1 cellular context compared by ENCODE assay signal in the genomic region with DNA sequence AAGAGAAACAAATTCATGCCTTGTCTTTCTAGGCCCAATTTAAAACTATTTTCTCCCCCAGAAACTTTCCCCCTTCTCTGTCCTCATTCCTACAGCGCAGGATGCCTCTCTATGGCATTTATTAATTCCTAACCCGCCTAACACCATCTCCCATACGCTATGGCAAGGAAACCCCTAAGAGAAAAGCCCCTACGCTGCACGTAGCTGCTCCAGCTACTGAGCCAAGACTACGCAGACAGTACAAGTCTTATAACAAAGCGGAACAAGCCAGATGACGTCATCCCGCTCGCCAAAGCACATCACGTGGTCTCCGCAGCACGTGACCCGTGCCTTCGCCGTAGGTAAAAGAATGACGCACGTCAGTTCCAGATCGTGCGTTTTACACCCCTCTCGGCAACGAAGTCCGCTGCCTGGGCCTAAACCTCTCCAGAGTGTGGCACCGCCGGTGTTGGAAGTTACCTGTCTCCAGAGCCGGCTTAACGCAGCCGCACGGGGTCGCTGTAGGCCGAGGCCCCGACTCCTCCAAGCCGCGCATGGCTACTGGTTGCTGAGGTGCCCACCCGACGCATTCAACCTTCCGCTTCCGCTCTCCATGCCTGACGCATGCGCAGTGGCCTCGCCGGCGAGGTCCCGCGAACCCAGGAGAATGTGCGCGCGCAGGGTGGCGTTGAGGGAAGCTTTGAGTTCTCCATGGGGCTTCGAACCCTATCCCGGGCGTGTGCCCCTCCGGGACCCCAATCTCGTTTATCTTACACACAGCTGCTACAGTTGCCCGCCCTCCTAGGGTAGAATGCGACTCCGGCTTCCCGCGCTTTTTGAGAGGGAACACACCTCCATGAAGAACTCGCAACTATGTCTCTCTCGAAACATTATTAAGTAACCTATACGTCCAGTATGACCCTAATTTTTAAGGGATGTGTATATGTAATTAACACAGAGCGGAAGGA.
TF ChIP-seq lines count a peak whose summit lies in the region.

A gene with protein sequence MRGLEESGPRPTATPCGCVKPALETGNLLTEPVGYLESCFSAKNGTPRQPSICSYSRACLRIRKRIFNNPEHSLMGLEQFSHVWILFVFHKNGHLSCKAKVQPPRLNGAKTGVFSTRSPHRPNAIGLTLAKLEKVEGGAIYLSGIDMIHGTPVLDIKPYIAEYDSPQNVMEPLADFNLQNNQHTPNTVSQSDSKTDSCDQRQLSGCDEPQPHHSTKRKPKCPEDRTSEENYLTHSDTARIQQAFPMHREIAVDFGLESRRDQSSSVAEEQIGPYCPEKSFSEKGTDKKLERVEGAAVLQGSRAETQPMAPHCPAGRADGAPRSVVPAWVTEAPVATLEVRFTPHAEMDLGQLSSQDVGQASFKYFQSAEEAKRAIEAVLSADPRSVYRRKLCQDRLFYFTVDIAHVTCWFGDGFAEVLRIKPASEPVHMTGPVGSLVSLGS (minus strand): TSS at position 542 of the 947 bp plus-strand sequence. CDS start 7 bp downstream, at position 535.

TF ChIP-seq in K562, 482 proteins besides CTCF, POLR2A, EP300 and RAD21 (continued from another document and continues in another):
- TF ChIP-seq, protein P1, sequence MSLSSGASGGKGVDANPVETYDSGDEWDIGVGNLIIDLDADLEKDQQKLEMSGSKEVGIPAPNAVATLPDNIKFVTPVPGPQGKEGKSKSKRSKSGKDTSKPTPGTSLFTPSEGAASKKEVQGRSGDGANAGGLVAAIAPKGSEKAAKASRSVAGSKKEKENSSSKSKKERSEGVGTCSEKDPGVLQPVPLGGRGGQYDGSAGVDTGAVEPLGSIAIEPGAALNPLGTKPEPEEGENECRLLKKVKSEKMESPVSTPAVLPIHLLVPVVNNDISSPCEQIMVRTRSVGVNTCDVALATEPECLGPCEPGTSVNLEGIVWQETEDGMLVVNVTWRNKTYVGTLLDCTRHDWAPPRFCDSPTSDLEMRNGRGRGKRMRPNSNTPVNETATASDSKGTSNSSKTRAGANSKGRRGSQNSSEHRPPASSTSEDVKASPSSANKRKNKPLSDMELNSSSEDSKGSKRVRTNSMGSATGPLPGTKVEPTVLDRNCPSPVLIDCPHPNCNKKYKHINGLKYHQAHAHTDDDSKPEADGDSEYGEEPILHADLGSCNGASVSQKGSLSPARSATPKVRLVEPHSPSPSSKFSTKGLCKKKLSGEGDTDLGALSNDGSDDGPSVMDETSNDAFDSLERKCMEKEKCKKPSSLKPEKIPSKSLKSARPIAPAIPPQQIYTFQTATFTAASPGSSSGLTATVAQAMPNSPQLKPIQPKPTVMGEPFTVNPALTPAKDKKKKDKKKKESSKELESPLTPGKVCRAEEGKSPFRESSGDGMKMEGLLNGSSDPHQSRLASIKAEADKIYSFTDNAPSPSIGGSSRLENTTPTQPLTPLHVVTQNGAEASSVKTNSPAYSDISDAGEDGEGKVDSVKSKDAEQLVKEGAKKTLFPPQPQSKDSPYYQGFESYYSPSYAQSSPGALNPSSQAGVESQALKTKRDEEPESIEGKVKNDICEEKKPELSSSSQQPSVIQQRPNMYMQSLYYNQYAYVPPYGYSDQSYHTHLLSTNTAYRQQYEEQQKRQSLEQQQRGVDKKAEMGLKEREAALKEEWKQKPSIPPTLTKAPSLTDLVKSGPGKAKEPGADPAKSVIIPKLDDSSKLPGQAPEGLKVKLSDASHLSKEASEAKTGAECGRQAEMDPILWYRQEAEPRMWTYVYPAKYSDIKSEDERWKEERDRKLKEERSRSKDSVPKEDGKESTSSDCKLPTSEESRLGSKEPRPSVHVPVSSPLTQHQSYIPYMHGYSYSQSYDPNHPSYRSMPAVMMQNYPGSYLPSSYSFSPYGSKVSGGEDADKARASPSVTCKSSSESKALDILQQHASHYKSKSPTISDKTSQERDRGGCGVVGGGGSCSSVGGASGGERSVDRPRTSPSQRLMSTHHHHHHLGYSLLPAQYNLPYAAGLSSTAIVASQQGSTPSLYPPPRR (CRISPR knock-in tag; IDR thresholded peaks at IDR 0.05; ENCODE audit: borderline replicate concordance) = peak; percentile 93
- no peak for TF ChIP-seq PRMT5 (CRISPR knock-in tag; IDR thresholded peaks at IDR 0.05)
- peak; percentile 53; the same call in 1 of the 2 replicates for TF ChIP-seq ZBTB7A (IDR thresholded peaks at IDR 0.05; ENCODE audit: borderline replicate concordance, control insufficient read depth, low read depth, low read length)
- TF ChIP-seq C11orf30 (IDR thresholded peaks at IDR 0.05; ENCODE audit: low read depth) = peak; percentile 100
- TF ChIP-seq POLR3A (IDR thresholded peaks at IDR 0.05; ENCODE audit: borderline replicate concordance, extremely low read depth, insufficient read depth, insufficient read length) = no peak
- TF ChIP-seq ZKSCAN1 (IDR thresholded peaks at IDR 0.05; ENCODE audit: low read depth, low read length) = 0 out of 2 replicates have a peak, but pooled peaks have one; percentile 22
- peak; percentile 99 for TF ChIP-seq CREM (IDR thresholded peaks at IDR 0.05; ENCODE audit: low read depth)
- peak; percentile 93 for TF ChIP-seq GABPB1 (CRISPR knock-in tag; IDR thresholded peaks at IDR 0.05)
- no peak; a peak in 1 of 4 replicates for TF ChIP-seq SIX5 (IDR thresholded peaks at IDR 0.05; ENCODE audit: borderline replicate concordance in 1 of 2, insufficient read depth in 1 of 2, low read depth in 1 of 2, low read length in 2 of 2)
- TF ChIP-seq HNRNPH1 (optimal IDR thresholded peaks at IDR 0.05; ENCODE audit: low read depth, low read length) = no peak
- peak; percentile 100 for TF ChIP-seq JUND (IDR thresholded peaks at IDR 0.05; ENCODE audit: borderline replicate concordance, low read depth, low read length)
- TF ChIP-seq JUND (tag; IDR thresholded peaks at IDR 0.05; ENCODE audit: borderline replicate concordance, low read depth, low read length) = peak; percentile 100
- TF ChIP-seq ZBTB43 (CRISPR knock-in tag; IDR thresholded peaks at IDR 0.05) = 0 out of 2 replicates have a peak, but pooled peaks have one; percentile 61
- TF ChIP-seq CREB1 (IDR thresholded peaks at IDR 0.05) = peak; percentile 97
- TF ChIP-seq CREB1 (CRISPR knock-in tag; IDR thresholded peaks at IDR 0.05) = peak; percentile 98
- peak; percentile 99 for TF ChIP-seq ARID4B (CRISPR knock-in tag; IDR thresholded peaks at IDR 0.05)
- TF ChIP-seq, protein P2, sequence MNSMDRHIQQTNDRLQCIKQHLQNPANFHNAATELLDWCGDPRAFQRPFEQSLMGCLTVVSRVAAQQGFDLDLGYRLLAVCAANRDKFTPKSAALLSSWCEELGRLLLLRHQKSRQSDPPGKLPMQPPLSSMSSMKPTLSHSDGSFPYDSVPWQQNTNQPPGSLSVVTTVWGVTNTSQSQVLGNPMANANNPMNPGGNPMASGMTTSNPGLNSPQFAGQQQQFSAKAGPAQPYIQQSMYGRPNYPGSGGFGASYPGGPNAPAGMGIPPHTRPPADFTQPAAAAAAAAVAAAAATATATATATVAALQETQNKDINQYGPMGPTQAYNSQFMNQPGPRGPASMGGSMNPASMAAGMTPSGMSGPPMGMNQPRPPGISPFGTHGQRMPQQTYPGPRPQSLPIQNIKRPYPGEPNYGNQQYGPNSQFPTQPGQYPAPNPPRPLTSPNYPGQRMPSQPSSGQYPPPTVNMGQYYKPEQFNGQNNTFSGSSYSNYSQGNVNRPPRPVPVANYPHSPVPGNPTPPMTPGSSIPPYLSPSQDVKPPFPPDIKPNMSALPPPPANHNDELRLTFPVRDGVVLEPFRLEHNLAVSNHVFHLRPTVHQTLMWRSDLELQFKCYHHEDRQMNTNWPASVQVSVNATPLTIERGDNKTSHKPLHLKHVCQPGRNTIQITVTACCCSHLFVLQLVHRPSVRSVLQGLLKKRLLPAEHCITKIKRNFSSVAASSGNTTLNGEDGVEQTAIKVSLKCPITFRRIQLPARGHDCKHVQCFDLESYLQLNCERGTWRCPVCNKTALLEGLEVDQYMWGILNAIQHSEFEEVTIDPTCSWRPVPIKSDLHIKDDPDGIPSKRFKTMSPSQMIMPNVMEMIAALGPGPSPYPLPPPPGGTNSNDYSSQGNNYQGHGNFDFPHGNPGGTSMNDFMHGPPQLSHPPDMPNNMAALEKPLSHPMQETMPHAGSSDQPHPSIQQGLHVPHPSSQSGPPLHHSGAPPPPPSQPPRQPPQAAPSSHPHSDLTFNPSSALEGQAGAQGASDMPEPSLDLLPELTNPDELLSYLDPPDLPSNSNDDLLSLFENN (IDR thresholded peaks at IDR 0.05; ENCODE audit: low read depth in 2 of 2, low read length in 2 of 2) = peak in 1 of 2 experiments; percentile 41; a peak in 1 of 4 replicates
- TF ChIP-seq HOXB6 (CRISPR knock-in tag; IDR thresholded peaks at IDR 0.05; ENCODE audit: borderline replicate concordance) = peak; percentile 87
- TF ChIP-seq ZNF57 (CRISPR knock-in tag; IDR thresholded peaks at IDR 0.05) = no peak
- no peak for TF ChIP-seq ZNF12 (CRISPR knock-in tag; IDR thresholded peaks at IDR 0.05)
- TF ChIP-seq SMAD4 (CRISPR knock-in tag; conservative IDR thresholded peaks at IDR 0.05) = peak; percentile 91
- peak; percentile 71 for TF ChIP-seq CC2D1A (IDR thresholded peaks at IDR 0.05)
- TF ChIP-seq ZBED1 (IDR thresholded peaks at IDR 0.05) = peak; percentile 81; the same call in 1 of the 2 replicates
- peak; percentile 33; the same call in 1 of the 2 replicates for TF ChIP-seq ZSCAN32 (CRISPR knock-in tag; IDR thresholded peaks at IDR 0.05)
- no peak for TF ChIP-seq ZFP30 (CRISPR knock-in tag; IDR thresholded peaks at IDR 0.05; ENCODE audit: borderline replicate concordance)
- TF ChIP-seq CBX3 (IDR thresholded peaks at IDR 0.05; ENCODE audit: borderline replicate concordance in 1 of 2, low read length in 2 of 2) = peak in 1 of 2 experiments; percentile 76; a peak in 1 of 3 replicates
- TF ChIP-seq CTBP1 (IDR thresholded peaks at IDR 0.05; ENCODE audit: borderline replicate concordance) = peak; percentile 94
- TF ChIP-seq MLX (CRISPR knock-in tag; conservative IDR thresholded peaks at IDR 0.05) = peak; percentile 87 to 94; a peak in 3 of 4 replicates
- no peak for TF ChIP-seq ZNF75A (CRISPR knock-in tag; IDR thresholded peaks at IDR 0.05)
- TF ChIP-seq MBD1 (CRISPR knock-in tag; IDR thresholded peaks at IDR 0.05) = no peak
- no peak for TF ChIP-seq ZFP1 (CRISPR knock-in tag; IDR thresholded peaks at IDR 0.05)
- peak; percentile 82 for TF ChIP-seq CHCHD3 (CRISPR knock-in tag; IDR thresholded peaks at IDR 0.05)
- peak; percentile 100 for TF ChIP-seq JUNB (CRISPR knock-in tag; conservative IDR thresholded peaks at IDR 0.05)
- TF ChIP-seq, protein P3, sequence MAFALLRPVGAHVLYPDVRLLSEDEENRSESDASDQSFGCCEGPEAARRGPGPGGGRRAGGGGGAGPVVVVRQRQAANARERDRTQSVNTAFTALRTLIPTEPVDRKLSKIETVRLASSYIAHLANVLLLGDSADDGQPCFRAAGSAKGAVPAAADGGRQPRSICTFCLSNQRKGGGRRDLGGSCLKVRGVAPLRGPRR (CRISPR knock-in tag; IDR thresholded peaks at IDR 0.05) = 0 out of 2 replicates have a peak, but pooled peaks have one; percentile 50
